Comparison of ENCODE assay signal across 8 cellular contexts in genomic region chr5:82356808-82357671, GRCh38.
DNase-seq lines count a peak whose midpoint lies in the region; ATAC-seq and TF ChIP-seq lines count a peak whose summit lies in the region.

No MANE protein-coding gene starts in this region.

- intact Hi-C loops in naive thymus-derived CD4-positive, alpha-beta T cell (cut with micrococcal nuclease) = loop anchor here (1.0 to 10.0 kb wide), 13 partner anchors 18 to 1352 kb away; partner anchors contain the start of genes RPS23 (in 2 of the 2), TMEM167A (in 2 of the 2), XRCC4 (in 2 of the 2) and ATG10 (in 1 of the 2)

- H3K4me1 Mint-ChIP-seq in naive thymus-derived CD4-positive, alpha-beta T cell = peaks cover 19 to 78% (median 23%) of the 10 kb centered on the region in 7 donors
- peaks cover 39% of the 10 kb centered on the region for H3K4me1 Mint-ChIP-seq in stimulated activated naive CD8-positive, alpha-beta T cell treated with anti-CD3 and anti-CD28 coated beads, Interleukin-15, Interleukin-2, amounts not matched to agents 100 ng/mL and 50 ng/mL, for 24 hours (ENCODE audit: low read depth)

- peak; percentile 50 for ATAC-seq in GM18511 (IDR thresholded peaks at IDR 0.05; ENCODE audit: unreplicated experiment)
- peak; percentile 64 for ATAC-seq in HG03565 (IDR thresholded peaks at IDR 0.05; ENCODE audit: unreplicated experiment)
- peak; percentile 90 for ATAC-seq in naive thymus-derived CD4-positive, alpha-beta T cell

- H3K36me3 ChIP-seq in naive thymus-derived CD4-positive, alpha-beta T cell (ENCODE audit: control insufficient read depth in 2 of 3, insufficient read depth in 3 of 3, low read length in 3 of 3) = no peaks in the 10 kb centered on the region

- H3K36me3 Mint-ChIP-seq in naive thymus-derived CD4-positive, alpha-beta T cell = peaks cover 0 to 12% (median 0%) of the 10 kb centered on the region in 5 donors
- H3K36me3 Mint-ChIP-seq in stimulated activated naive CD8-positive, alpha-beta T cell treated with anti-CD3 and anti-CD28 coated beads, Interleukin-15, Interleukin-2, amounts not matched to agents 100 ng/mL and 50 ng/mL, for 24 hours (ENCODE audit: low read depth) = no peaks in the 10 kb centered on the region

- H3K4me3 ChIP-seq in choroid plexus epithelial cell (ENCODE audit: low read depth, low read length) = no peak overlapping the region
- H3K4me3 ChIP-seq in naive thymus-derived CD4-positive, alpha-beta T cell (ENCODE audit: low read length) = peak overlapping the region; percentile 15

- peak overlapping the region; percentile 60 for H3K27ac ChIP-seq in naive thymus-derived CD4-positive, alpha-beta T cell (ENCODE audit: low read depth, low read length)

- POLR2A ChIA-PET in naive thymus-derived CD4-positive, alpha-beta T cell (lab: Charles Lee) = interaction anchor here (0.7 kb wide), 1 partner anchor 71 kb away, joined by 3 read pairs; no protein-coding TSS in a partner anchor

- TF ChIP-seq CTCF in choroid plexus epithelial cell (conservative IDR thresholded peaks at IDR 0.05; ENCODE audit: low read depth, low read length) = no peak

- H3K4me3 Mint-ChIP-seq in naive thymus-derived CD4-positive, alpha-beta T cell = peak overlapping the region; percentile 74 to 90 (median 82)
- peak overlapping the region; percentile 69 for H3K4me3 Mint-ChIP-seq in stimulated activated naive CD8-positive, alpha-beta T cell treated with anti-CD3 and anti-CD28 coated beads, Interleukin-15, Interleukin-2, amounts not matched to agents 100 ng/mL and 50 ng/mL, for 24 hours

- H3K27me3 Mint-ChIP-seq in naive thymus-derived CD4-positive, alpha-beta T cell = no peaks in the 10 kb centered on the region
- no peaks in the 10 kb centered on the region for H3K27me3 Mint-ChIP-seq in stimulated activated naive CD8-positive, alpha-beta T cell treated with anti-CD3 and anti-CD28 coated beads, Interleukin-15, Interleukin-2, amounts not matched to agents 100 ng/mL and 50 ng/mL, for 24 hours

- peak; percentile 63 for DNase-seq in activated CD4-positive, alpha-beta T cell treated with anti-CD3 and anti-CD28 coated beads for 1 hour
- peak; percentile 93 for DNase-seq in choroid plexus epithelial cell (ENCODE audit: low read depth)
- DNase-seq in naive thymus-derived CD4-positive, alpha-beta T cell = peak; percentile 26 to 87 (median 83)
- DNase-seq in GM19238 (ENCODE audit: insufficient read length, low spot score) = no peak
- no peak for DNase-seq in NCI-H1417 (lab: John Stamatoyannopoulos, UW)

- H3K27me3 ChIP-seq in naive thymus-derived CD4-positive, alpha-beta T cell (ENCODE audit: control insufficient read depth in 2 of 2, insufficient read depth in 2 of 2, low read length in 2 of 2) = no peaks in the 10 kb centered on the region

- H3K27ac Mint-ChIP-seq in naive thymus-derived CD4-positive, alpha-beta T cell = peak overlapping the region; percentile 87 to 98 (median 97)
- peak overlapping the region; percentile 95 for H3K27ac Mint-ChIP-seq in stimulated activated naive CD8-positive, alpha-beta T cell treated with anti-CD3 and anti-CD28 coated beads, Interleukin-15, Interleukin-2, amounts not matched to agents 100 ng/mL and 50 ng/mL, for 24 hours

- H3K9me3 Mint-ChIP-seq in naive thymus-derived CD4-positive, alpha-beta T cell = no peaks in the 10 kb centered on the region
- no peaks in the 10 kb centered on the region for H3K9me3 Mint-ChIP-seq in stimulated activated naive CD8-positive, alpha-beta T cell treated with anti-CD3 and anti-CD28 coated beads, Interleukin-15, Interleukin-2, amounts not matched to agents 100 ng/mL and 50 ng/mL, for 24 hours

- H3K9me3 ChIP-seq in naive thymus-derived CD4-positive, alpha-beta T cell (ENCODE audit: control insufficient read depth in 2 of 3, low read length in 3 of 3) = no peaks in the 10 kb centered on the region

- H3K4me1 ChIP-seq in naive thymus-derived CD4-positive, alpha-beta T cell (ENCODE audit: control insufficient read depth in 2 of 2, insufficient read depth in 2 of 2, low read length in 2 of 2) = peaks cover 17 to 19% of the 10 kb centered on the region in 2 donors

- CTCF ChIA-PET in naive thymus-derived CD4-positive, alpha-beta T cell (lab: Charles Lee) = no interaction called here

Comparison
In these comparisons a context has a peak if more than half of its experiments do, and no peak if none do; other contexts are left out.
1. DNase-seq: peak in activated CD4-positive, alpha-beta T cell treated with anti-CD3 and anti-CD28 coated beads for 1 hour (single experiment), choroid plexus epithelial cell (single experiment) and naive thymus-derived CD4-positive, alpha-beta T cell (9 of 9); none in GM19238 (single experiment) and NCI-H1417 (0 of 3).
2. Peak in every context shown above with its lines, with median percentiles within 50 percentile points of each other: ATAC-seq.